In genomic region chr12:6427796-6428195, GRCh38 we compare ENCODE assay signal across 11 cellular contexts. TPM values are rescaled to one million over a fixed set of nuclear protein-coding genes. Genes with fewer than 3 reads are reported as not detected.
A peak's percentile ranks its signal among the peaks of the same experiment; 100 is the strongest.
DNase-seq lines count a peak whose midpoint lies in the region; ATAC-seq and TF ChIP-seq lines count a peak whose summit lies in the region.
"Not testable (repeated sequence)": the region's sequence is repeated elsewhere in the genome, so short reads cannot be mapped to it uniquely, and the experiment has no call there.
"Had no signal": no experiment of that assay in that cellular context is flagged by ENCODE, and none has a peak within 500 bp of the region (broad histone marks: within the 10 kb centered on the region; RNA-seq: fewer than 3 reads in every experiment).

No MANE protein-coding gene starts in this region.

- not testable (repeated sequence) for DNase-seq in CD4-positive, alpha-beta T cell; T-cell; activated CD8-positive, alpha-beta T cell treated with anti-CD3 and anti-CD28 coated beads for 36 hours; activated naive CD4-positive, alpha-beta T cell treated with anti-CD3 and anti-CD28 coated beads for 36 hours; naive thymus-derived CD4-positive, alpha-beta T cell; stimulated activated naive CD8-positive, alpha-beta T cell treated with anti-CD3 and anti-CD28 coated beads, Interleukin-15, amount 100 ng/mL, for 72 hours
- DNase-seq in chondrocyte (ENCODE audit: low spot score), result peak; percentile 8

- peak overlapping the region; percentile 93 for H3K27ac Mint-ChIP-seq in CD4-positive, alpha-beta T cell
- H3K27ac Mint-ChIP-seq in IgD-negative memory B cell (peak overlapping the region; percentile 97 to 100 (median 99)), T-cell (peak overlapping the region; percentile 95)
- H3K27ac Mint-ChIP-seq in activated CD8-positive, alpha-beta T cell treated with anti-CD3 and anti-CD28 coated beads for 36 hours, result peak overlapping the region; percentile 92
- peak overlapping the region; percentile 99 for H3K27ac Mint-ChIP-seq in activated naive CD4-positive, alpha-beta T cell treated with anti-CD3 and anti-CD28 coated beads for 36 hours
- H3K27ac Mint-ChIP-seq in chondrocyte (ENCODE audit: unreplicated experiment), result not testable (repeated sequence)
- peak overlapping the region; percentile 96 to 100 (median 98) for H3K27ac Mint-ChIP-seq in naive thymus-derived CD4-positive, alpha-beta T cell
- peak overlapping the region; percentile 99 for H3K27ac Mint-ChIP-seq in stimulated activated naive CD8-positive, alpha-beta T cell treated with anti-CD3 and anti-CD28 coated beads, Interleukin-15, amount 100 ng/mL, for 72 hours

- intact Hi-C loops in CD4-positive, alpha-beta T cell (cut with DNase I, micrococcal nuclease), result loop anchor here in 1 of 2 experiments (2.0 kb wide), 1 partner anchor 17 kb away; the partner anchor contains the start of gene CD27
- intact Hi-C loops in activated CD8-positive, alpha-beta T cell treated with anti-CD3 and anti-CD28 coated beads for 36 hours (cut with micrococcal nuclease), result loop anchor here (2.0 to 10.0 kb wide), 4 partner anchors 35 to 110 kb away; partner anchors contain the start of gene MRPL51
- intact Hi-C loops in activated naive CD4-positive, alpha-beta T cell treated with anti-CD3 and anti-CD28 coated beads for 36 hours (cut with micrococcal nuclease), result loop anchor here (1.0 to 5.0 kb wide), 10 partner anchors 16 to 425 kb away; partner anchors contain the start of genes CHD4, GAPDH, MRPL51 and TAPBPL
- intact Hi-C loops in naive thymus-derived CD4-positive, alpha-beta T cell (cut with micrococcal nuclease), result loop anchor here (1.0 to 10.0 kb wide), 7 partner anchors 17 to 257 kb away; partner anchors contain the start of genes CD27 (in 2 of the 2), TAPBPL (in 2 of the 2), ING4 (in 1 of the 2) and MRPL51 (in 1 of the 2)

- not testable (repeated sequence) for H3K9me3 ChIP-seq in CD4-positive, alpha-beta T cell (ENCODE audit: control insufficient read depth, low read length); naive thymus-derived CD4-positive, alpha-beta T cell (ENCODE audit: control insufficient read depth in 2 of 3, low read length in 3 of 3)

- ATAC-seq in CD4-positive, alpha-beta T cell (ENCODE audit: poor library complexity); T-cell (replicated peaks in 1 of 4); activated CD8-positive, alpha-beta T cell treated with anti-CD3 and anti-CD28 coated beads for 36 hours; naive thymus-derived CD4-positive, alpha-beta T cell; stimulated activated naive CD8-positive, alpha-beta T cell treated with anti-CD3 and anti-CD28 coated beads, Interleukin-15, amount 100 ng/mL, for 72 hours: not testable (repeated sequence)

- H3K27ac ChIP-seq in CD4-positive, alpha-beta T cell (ENCODE audit: low read depth, low read length), result peak overlapping the region; percentile 69
- peak overlapping the region; percentile 79 for H3K27ac ChIP-seq in naive thymus-derived CD4-positive, alpha-beta T cell (ENCODE audit: low read depth, low read length)

- H3K27me3 Mint-ChIP-seq in CD4-positive, alpha-beta T cell; IgD-negative memory B cell; T-cell; activated CD8-positive, alpha-beta T cell treated with anti-CD3 and anti-CD28 coated beads for 36 hours; activated naive CD4-positive, alpha-beta T cell treated with anti-CD3 and anti-CD28 coated beads for 36 hours (ENCODE audit: low read depth); chondrocyte (ENCODE audit: low read depth); naive thymus-derived CD4-positive, alpha-beta T cell; stimulated activated naive CD8-positive, alpha-beta T cell treated with anti-CD3 and anti-CD28 coated beads, Interleukin-15, amount 100 ng/mL, for 72 hours: not testable (repeated sequence)

- not testable (repeated sequence) for H3K36me3 Mint-ChIP-seq in CD4-positive, alpha-beta T cell (ENCODE audit: low read depth); IgD-negative memory B cell; T-cell; activated CD8-positive, alpha-beta T cell treated with anti-CD3 and anti-CD28 coated beads for 36 hours (ENCODE audit: low read depth); activated naive CD4-positive, alpha-beta T cell treated with anti-CD3 and anti-CD28 coated beads for 36 hours (ENCODE audit: low read depth); chondrocyte (ENCODE audit: low read depth); naive thymus-derived CD4-positive, alpha-beta T cell

- peaks cover 58% of the 10 kb centered on the region for H3K4me1 Mint-ChIP-seq in CD4-positive, alpha-beta T cell (ENCODE audit: low read depth)
- H3K4me1 Mint-ChIP-seq in IgD-negative memory B cell (peaks cover 46 to 59% (median 53%) of the 10 kb centered on the region in 3 donors), T-cell (peaks cover 59 to 67% (median 65%) of the 10 kb centered on the region in 3 donors), chondrocyte (ENCODE audit: low read depth) (peaks cover 25% of the 10 kb centered on the region)
- peaks cover 75% of the 10 kb centered on the region for H3K4me1 Mint-ChIP-seq in activated CD8-positive, alpha-beta T cell treated with anti-CD3 and anti-CD28 coated beads for 36 hours (ENCODE audit: low read depth)
- H3K4me1 Mint-ChIP-seq in activated naive CD4-positive, alpha-beta T cell treated with anti-CD3 and anti-CD28 coated beads for 36 hours (ENCODE audit: low read depth), result peaks cover 81% of the 10 kb centered on the region
- peaks cover 22 to 77% (median 64%) of the 10 kb centered on the region in 7 donors for H3K4me1 Mint-ChIP-seq in naive thymus-derived CD4-positive, alpha-beta T cell
- peaks cover 95% of the 10 kb centered on the region for H3K4me1 Mint-ChIP-seq in stimulated activated naive CD8-positive, alpha-beta T cell treated with anti-CD3 and anti-CD28 coated beads, Interleukin-15, amount 100 ng/mL, for 72 hours

- H3K9me3 Mint-ChIP-seq in CD4-positive, alpha-beta T cell; IgD-negative memory B cell; T-cell; activated CD8-positive, alpha-beta T cell treated with anti-CD3 and anti-CD28 coated beads for 36 hours; activated naive CD4-positive, alpha-beta T cell treated with anti-CD3 and anti-CD28 coated beads for 36 hours; chondrocyte (ENCODE audit: low read depth); naive thymus-derived CD4-positive, alpha-beta T cell; stimulated activated naive CD8-positive, alpha-beta T cell treated with anti-CD3 and anti-CD28 coated beads, Interleukin-15, amount 100 ng/mL, for 72 hours: not testable (repeated sequence)

- TF ChIP-seq CTCF in CD4-positive, alpha-beta T cell (IDR thresholded peaks at IDR 0.05); activated CD8-positive, alpha-beta T cell treated with anti-CD3 and anti-CD28 coated beads for 36 hours (IDR thresholded peaks at IDR 0.05); chondrocyte (IDR thresholded peaks at IDR 0.05): not testable (repeated sequence)

- H3K27me3 ChIP-seq in CD4-positive, alpha-beta T cell (ENCODE audit: control insufficient read depth, insufficient read depth, low read length); naive thymus-derived CD4-positive, alpha-beta T cell (ENCODE audit: control insufficient read depth in 2 of 2, insufficient read depth in 2 of 2, low read length in 2 of 2): not testable (repeated sequence)

- not testable (repeated sequence) for H3K4me3 Mint-ChIP-seq in CD4-positive, alpha-beta T cell; chondrocyte (ENCODE audit: unreplicated experiment)
- H3K4me3 Mint-ChIP-seq in IgD-negative memory B cell (peak overlapping the region; percentile 81 to 95 (median 92)), T-cell (peak overlapping the region in 1 of 3 donors; percentile 27)
- H3K4me3 Mint-ChIP-seq in activated CD8-positive, alpha-beta T cell treated with anti-CD3 and anti-CD28 coated beads for 36 hours, result peak overlapping the region; percentile 76
- peak overlapping the region; percentile 85 for H3K4me3 Mint-ChIP-seq in activated naive CD4-positive, alpha-beta T cell treated with anti-CD3 and anti-CD28 coated beads for 36 hours
- peak overlapping the region in 5 of 10 donors; percentile 81 to 91 (median 84) for H3K4me3 Mint-ChIP-seq in naive thymus-derived CD4-positive, alpha-beta T cell
- peak overlapping the region; percentile 86 to 90 for H3K4me3 Mint-ChIP-seq in stimulated activated naive CD8-positive, alpha-beta T cell treated with anti-CD3 and anti-CD28 coated beads, Interleukin-15, amount 100 ng/mL, for 72 hours

- peaks cover 34 to 42% of the 10 kb centered on the region in 2 donors for H3K4me1 ChIP-seq in naive thymus-derived CD4-positive, alpha-beta T cell (ENCODE audit: control insufficient read depth in 2 of 2, insufficient read depth in 2 of 2, low read length in 2 of 2)

- CTCF ChIA-PET in CD4-positive, alpha-beta T cell (lab: Charles Lee), result interaction anchor here (1.1 to 5.4 kb wide), 4 partner anchors 24 to 111 kb away, joined by 5 to 39 read pairs (median 6); partner anchors contain the start of gene TAPBPL
- CTCF ChIA-PET in T-cell (lab: Charles Lee), result interaction anchor here (0.6 to 2.6 kb wide), 4 partner anchors 19 to 104 kb away, joined by 3 to 16 read pairs (median 3); partner anchors contain the start of gene TAPBPL (in 1 of the 2)
- CTCF ChIA-PET in activated CD8-positive, alpha-beta T cell treated with anti-CD3 and anti-CD28 coated beads for 36 hours (lab: Charles Lee), result interaction anchor here (0.8 to 8.2 kb wide), 6 partner anchors 16 to 110 kb away, joined by 3 to 145 read pairs (median 46); partner anchors contain the start of genes CD27 and VAMP1
- CTCF ChIA-PET in activated naive CD4-positive, alpha-beta T cell treated with anti-CD3 and anti-CD28 coated beads for 36 hours (lab: Charles Lee), result interaction anchor here (1.3 to 7.6 kb wide), 3 partner anchors 11 to 35 kb away, joined by 5 to 223 read pairs (median 73); partner anchors contain the start of gene CD27
- CTCF ChIA-PET in naive thymus-derived CD4-positive, alpha-beta T cell (lab: Charles Lee), result interaction anchor here (0.7 to 8.0 kb wide), 7 partner anchors 11 to 110 kb away, joined by 3 to 201 read pairs (median 6); partner anchors contain the start of genes GAPDH and VAMP1

- POLR2A ChIA-PET in CD4-positive, alpha-beta T cell (lab: Charles Lee), result interaction anchor here (0.6 to 5.4 kb wide), 5 partner anchors 17 to 193 kb away, joined by 3 to 99 read pairs (median 14); partner anchors contain the start of genes CD27, TAPBPL and VAMP1
- POLR2A ChIA-PET in T-cell (lab: Charles Lee), result interaction anchor here in 1 of 2 donors (0.7 to 0.9 kb wide), 3 partner anchors 16 to 95 kb away, joined by 4 to 7 read pairs (median 5); no protein-coding TSS in a partner anchor
- POLR2A ChIA-PET in activated CD8-positive, alpha-beta T cell treated with anti-CD3 and anti-CD28 coated beads for 36 hours (lab: Charles Lee), result interaction anchor here (0.9 to 8.0 kb wide), 8 partner anchors 9 to 109 kb away, joined by 3 to 104 read pairs (median 20); partner anchors contain the start of genes CD27, GAPDH and TAPBPL
- POLR2A ChIA-PET in naive thymus-derived CD4-positive, alpha-beta T cell (lab: Charles Lee), result interaction anchor here (0.7 to 8.0 kb wide), 10 partner anchors 9 to 110 kb away, joined by 3 to 237 read pairs (median 52); partner anchors contain the start of genes CD27, GAPDH, TAPBPL and TNFRSF1A

- H3K4me3 ChIP-seq in naive thymus-derived CD4-positive, alpha-beta T cell (ENCODE audit: low read length), result not testable (repeated sequence)

- H3K36me3 ChIP-seq in naive thymus-derived CD4-positive, alpha-beta T cell (ENCODE audit: control insufficient read depth in 2 of 3, insufficient read depth in 3 of 3, low read length in 3 of 3), result not testable (repeated sequence)

RNA-seq across cellular contexts. Expression of gene CD27, which starts 17.0 kb away (rescaled TPM):
- total RNA-seq in CD4-positive, alpha-beta T cell, result 10 to 100 TPM; 42.7 to 46.1 TPM
- polyA plus RNA-seq in IgD-negative memory B cell, result 264 TPM
- total RNA-seq in T-cell (100 to 1,000 TPM in 4 of 5 donors, 10 to 100 TPM in 1; 94.0 to 140 (median 138) TPM), chondrocyte (not detected in 3 replicates)
- 100 to 1,000 TPM; 160 to 164 TPM for total RNA-seq in activated CD8-positive, alpha-beta T cell treated with anti-CD3 and anti-CD28 coated beads for 36 hours
- total RNA-seq in activated naive CD4-positive, alpha-beta T cell treated with anti-CD3 and anti-CD28 coated beads for 36 hours, result 10 to 100 TPM; 48.1 to 56.7 TPM
- total RNA-seq in naive thymus-derived CD4-positive, alpha-beta T cell, result 100 to 1,000 TPM in 4 of 5 experiments, 10 to 100 TPM in 1; 74.1 to 217 (median 130) TPM
- 100 to 1,000 TPM; 560 to 590 TPM for polyA plus RNA-seq in naive thymus-derived CD4-positive, alpha-beta T cell
- total RNA-seq: Daoy, HT1080 had no signal
- polyA plus RNA-seq: A549 had no signal

RNA-seq across cellular contexts. Expression of gene TAPBPL, which starts 24.0 kb away (rescaled TPM):
- 10 to 100 TPM; 14.7 to 15.8 TPM for total RNA-seq in CD4-positive, alpha-beta T cell
- polyA plus RNA-seq in IgD-negative memory B cell, result 125 TPM
- 10 to 100 TPM; 22.6 to 77.0 (median 60.3) TPM for total RNA-seq in T-cell
- 10 to 100 TPM; 23.3 to 28.0 TPM for total RNA-seq in activated CD8-positive, alpha-beta T cell treated with anti-CD3 and anti-CD28 coated beads for 36 hours
- 10 to 100 TPM; 27.9 to 28.0 TPM for total RNA-seq in activated naive CD4-positive, alpha-beta T cell treated with anti-CD3 and anti-CD28 coated beads for 36 hours
- 4.6 to 12.3 TPM (median 5.2 TPM) in 3 replicates for total RNA-seq in chondrocyte
- 10 to 100 TPM; 23.0 to 65.4 (median 52.9) TPM for total RNA-seq in naive thymus-derived CD4-positive, alpha-beta T cell
- 100 to 1,000 TPM in 1 of 2 donors, 10 to 100 TPM in 1; 48.7 to 104 TPM for polyA plus RNA-seq in naive thymus-derived CD4-positive, alpha-beta T cell

RNA-seq across cellular contexts. Expression of gene VAMP1, which starts 42.7 kb away (rescaled TPM):
- total RNA-seq in CD4-positive, alpha-beta T cell, result 10 to 100 TPM; 84.8 to 87.7 TPM
- 8.1 TPM for polyA plus RNA-seq in IgD-negative memory B cell
- 10 to 100 TPM; 64.6 to 92.2 (median 75.8) TPM for total RNA-seq in T-cell
- 10 to 100 TPM; 50.0 to 51.2 TPM for total RNA-seq in activated CD8-positive, alpha-beta T cell treated with anti-CD3 and anti-CD28 coated beads for 36 hours
- 10 to 100 TPM; 31.9 to 33.5 TPM for total RNA-seq in activated naive CD4-positive, alpha-beta T cell treated with anti-CD3 and anti-CD28 coated beads for 36 hours
- 5.3 to 6.1 TPM (median 5.3 TPM) in 3 replicates for total RNA-seq in chondrocyte
- 100 to 1,000 TPM in 2 of 5 experiments, 10 to 100 TPM in 3; 38.7 to 123 (median 47.9) TPM for total RNA-seq in naive thymus-derived CD4-positive, alpha-beta T cell
- 10 to 100 TPM; 10.9 to 14.0 TPM for polyA plus RNA-seq in naive thymus-derived CD4-positive, alpha-beta T cell

RNA-seq across cellular contexts. Expression of gene LTBR, which starts 43.8 kb away (rescaled TPM):
- total RNA-seq in CD4-positive, alpha-beta T cell, result under 1 TPM; 0.38 to 0.67 TPM
- not detected for polyA plus RNA-seq in IgD-negative memory B cell
- total RNA-seq in T-cell (1 to 10 TPM in 2 of 5 donors, under 1 TPM in 2, not detected in 1; 0.56 to 1.6 (median 1.2) TPM), chondrocyte (11.8 to 46.5 TPM (median 41.1 TPM) in 3 replicates)
- total RNA-seq in activated CD8-positive, alpha-beta T cell treated with anti-CD3 and anti-CD28 coated beads for 36 hours, result 1 to 10 TPM; 1.5 to 1.6 TPM
- total RNA-seq in activated naive CD4-positive, alpha-beta T cell treated with anti-CD3 and anti-CD28 coated beads for 36 hours, result 1 to 10 TPM; 2.1 to 3.1 TPM
- total RNA-seq in naive thymus-derived CD4-positive, alpha-beta T cell, result 10 to 100 TPM in 1 of 5 experiments, 1 to 10 TPM in 3, under 1 TPM in 1; 0.34 to 25.2 (median 2.2) TPM
- polyA plus RNA-seq in naive thymus-derived CD4-positive, alpha-beta T cell, result not detected

RNA-seq across cellular contexts. Expression of gene SCNN1A, which starts 52.4 kb away (rescaled TPM):
- 1 to 10 TPM; 1.1 to 2.0 TPM for total RNA-seq in CD4-positive, alpha-beta T cell
- not detected for polyA plus RNA-seq in IgD-negative memory B cell
- 1 to 10 TPM; 1.0 to 3.4 (median 2.6) TPM for total RNA-seq in T-cell
- 1 to 10 TPM; 2.3 to 3.8 TPM for total RNA-seq in activated CD8-positive, alpha-beta T cell treated with anti-CD3 and anti-CD28 coated beads for 36 hours
- total RNA-seq in activated naive CD4-positive, alpha-beta T cell treated with anti-CD3 and anti-CD28 coated beads for 36 hours, result under 1 TPM; 0.20 to 0.67 TPM
- 0.87 to 2.6 TPM (median 1.9 TPM) in 3 replicates for total RNA-seq in chondrocyte
- 1 to 10 TPM in 4 of 5 experiments, under 1 TPM in 1; 0.22 to 5.3 (median 3.6) TPM for total RNA-seq in naive thymus-derived CD4-positive, alpha-beta T cell
- polyA plus RNA-seq in naive thymus-derived CD4-positive, alpha-beta T cell, result 1 to 10 TPM in 1 of 2 donors, under 1 TPM in 1; 0.84 to 1.2 TPM

Comparison
In these comparisons a context has a peak if more than half of its experiments do, and no peak if none do; other contexts are left out.
1. RNA of gene CD27, which starts 17.0 kb away (total RNA-seq): 160 to 164 TPM in activated CD8-positive, alpha-beta T cell treated with anti-CD3 and anti-CD28 coated beads for 36 hours, 94.0 to 140 TPM in T-cell, 74.1 to 217 TPM in naive thymus-derived CD4-positive, alpha-beta T cell, 48.1 to 56.7 TPM in activated naive CD4-positive, alpha-beta T cell treated with anti-CD3 and anti-CD28 coated beads for 36 hours and 42.7 to 46.1 TPM in CD4-positive, alpha-beta T cell; not detected in chondrocyte; every median in the first group is over 10 times any median in the second.